In genomic region chr9:37593877-37594448, GRCh38 we compare ENCODE assay signal across 10 cellular contexts. TPM values are rescaled to one million over a fixed set of nuclear protein-coding genes. Genes with fewer than 3 reads are reported as not detected.
DNase-seq lines count a peak whose midpoint lies in the region; ATAC-seq and TF ChIP-seq lines count a peak whose summit lies in the region.
"Had no signal": no experiment of that assay in that cellular context is flagged by ENCODE, and none has a peak within 500 bp of the region (broad histone marks: within the 10 kb centered on the region; RNA-seq: fewer than 3 reads in every experiment).

No MANE protein-coding gene starts in this region.

- BruUV-seq in PC-3 (replicated peaks; lab: Mats Ljungman, UMichigan), result no TSS peak

- H2AFZ ChIP-seq in PC-3 (ENCODE audit: low read length), result peak overlapping the region; percentile 56; the same call in 1 of the 2 replicates

- H3K27me3 Mint-ChIP-seq in activated CD4-positive, alpha-beta T cell treated with anti-CD3 and anti-CD28 coated beads, Interleukin-2, amount 10 ng/mL, durations not matched to agents 7 days and 5 days, result peaks cover 17% of the 10 kb centered on the region

- peak overlapping the region; percentile 44 for H3K4me3 Mint-ChIP-seq in activated CD4-positive, alpha-beta T cell treated with anti-CD3 and anti-CD28 coated beads, Interleukin-2, amount 10 ng/mL, durations not matched to agents 7 days and 5 days

- H4K20me1 ChIP-seq in PC-3 (ENCODE audit: low read length), result peaks cover 24% of the 10 kb centered on the region

- no peak for DNase-seq in activated CD4-positive, alpha-beta T cell treated with anti-CD3 and anti-CD28 coated beads, Interleukin-2, amount 10 ng/mL, durations not matched to agents 7 days and 5 days
- DNase-seq in activated CD4-positive, alpha-beta T cell treated with anti-CD3 and anti-CD28 coated beads for 48 hours, result no peak
- DNase-seq in PC-3 (no peak), NCI-H526 treated with DMSO at 0.1 percent for 48 hours (lab: John Stamatoyannopoulos, UW) (no peak), prostate gland (ENCODE audit: low spot score) (no peak)

- peaks cover 36% of the 10 kb centered on the region for H3K79me2 ChIP-seq in PC-3 (ENCODE audit: low read length)

- H3K9me3 Mint-ChIP-seq in activated CD4-positive, alpha-beta T cell treated with anti-CD3 and anti-CD28 coated beads, Interleukin-2, amount 10 ng/mL, durations not matched to agents 7 days and 5 days, result no peaks in the 10 kb centered on the region

- CTCF ChIA-PET in activated CD4-positive, alpha-beta T cell treated with anti-CD3 and anti-CD28 coated beads, Interleukin-2, amount 10 ng/mL, durations not matched to agents 7 days and 5 days (lab: Charles Lee), result interaction anchor here (1.5 to 1.8 kb wide), 2 partner anchors 163 to 237 kb away, joined by 3 read pairs; no protein-coding TSS in a partner anchor
- CTCF ChIA-PET in PC-3 (lab: Charles Lee), result no interaction called here

- no peak for ATAC-seq in PC-3
- no peak for ATAC-seq in HG03039 (IDR thresholded peaks at IDR 0.05; ENCODE audit: unreplicated experiment)

- H3F3A ChIP-seq in PC-3 (ENCODE audit: low read length, unreplicated experiment), result no peaks in the 10 kb centered on the region

- POLR2A ChIA-PET in activated CD4-positive, alpha-beta T cell treated with anti-CD3 and anti-CD28 coated beads, Interleukin-2, amount 10 ng/mL, durations not matched to agents 7 days and 5 days (lab: Charles Lee), result no interaction called here
- POLR2A ChIA-PET in PC-3 (lab: Charles Lee; ENCODE audit: unreplicated experiment), result no interaction called here

- H3K4me2 ChIP-seq in PC-3 (ENCODE audit: low read length) (peak overlapping the region; percentile 81), skeletal muscle satellite cell (ENCODE audit: low read length) (peak overlapping the region; percentile 54)

- intact Hi-C loops in PC-3 (cut with micrococcal nuclease), result no loop called here
- intact Hi-C loops in prostate gland (cut with DNase I), result loop anchor here (10.0 kb wide), 1 partner anchor 191 kb away; the partner anchor contains the start of gene EXOSC3

- peaks cover 2% of the 10 kb centered on the region; the same call in 1 of the 2 replicates for H3K36me3 ChIP-seq in PC-3 (ENCODE audit: low read depth, low read length)
- no peaks in the 10 kb centered on the region for H3K36me3 ChIP-seq in endocrine pancreas (ENCODE audit: control insufficient read depth, insufficient read depth, low read length)
- H3K36me3 ChIP-seq in skeletal muscle satellite cell (ENCODE audit: insufficient read depth, low read length), result peaks cover 9% of the 10 kb centered on the region
- no peaks in the 10 kb centered on the region for H3K36me3 ChIP-seq in prostate gland
- H3K36me3 ChIP-seq: uterus had no signal

- peaks cover 42% of the 10 kb centered on the region for H3K4me1 Mint-ChIP-seq in activated CD4-positive, alpha-beta T cell treated with anti-CD3 and anti-CD28 coated beads, Interleukin-2, amount 10 ng/mL, durations not matched to agents 7 days and 5 days

- H3K9me2 ChIP-seq in PC-3 (replicated peaks; ENCODE audit: low read length), result no peaks in the 10 kb centered on the region

- no peak for TF ChIP-seq POLR2A in prostate gland (IDR thresholded peaks at IDR 0.05)

- H3K27ac ChIP-seq in PC-3 (ENCODE audit: low read length), result no peak overlapping the region
- H3K27ac ChIP-seq in prostate gland, result no peak overlapping the region

- H3K4me3 ChIP-seq in PC-3 (ENCODE audit: low read length) (no peak overlapping the region), endocrine pancreas (ENCODE audit: control insufficient read depth, insufficient read depth, low read length) (peak overlapping the region; percentile 35), skeletal muscle satellite cell (ENCODE audit: low read length) (no peak overlapping the region), prostate gland (no peak overlapping the region)

- 84% methylated on average over 6 of the region's 6 CpGs for WGBS in prostate gland

- no peak overlapping the region for H3K27ac Mint-ChIP-seq in activated CD4-positive, alpha-beta T cell treated with anti-CD3 and anti-CD28 coated beads, Interleukin-2, amount 10 ng/mL, durations not matched to agents 7 days and 5 days

- TF ChIP-seq CTCF in PC-3 (conservative IDR thresholded peaks at IDR 0.05; ENCODE audit: low read depth, low read length) (no peak), prostate gland (IDR thresholded peaks at IDR 0.05) (no peak)

- peaks cover 5% of the 10 kb centered on the region for H3K36me3 Mint-ChIP-seq in activated CD4-positive, alpha-beta T cell treated with anti-CD3 and anti-CD28 coated beads, Interleukin-2, amount 10 ng/mL, durations not matched to agents 7 days and 5 days (ENCODE audit: low read depth)

- H3K4me1 ChIP-seq in PC-3 (ENCODE audit: insufficient read depth, low read length) (peaks cover 19% of the 10 kb centered on the region), endocrine pancreas (ENCODE audit: control insufficient read depth, insufficient read depth, low read length) (peaks cover 6% of the 10 kb centered on the region), skeletal muscle satellite cell (ENCODE audit: control insufficient read depth, insufficient read depth, low read length) (peaks cover 21% of the 10 kb centered on the region), prostate gland (replicated peaks) (no peaks in the 10 kb centered on the region)

- H3K9ac ChIP-seq in PC-3 (ENCODE audit: low read length), result no peak overlapping the region
- H3K9ac ChIP-seq in endocrine pancreas (ENCODE audit: control insufficient read depth, insufficient read depth, low read length), result no peak overlapping the region
- no peak overlapping the region for H3K9ac ChIP-seq in skeletal muscle satellite cell (ENCODE audit: low read depth, low read length)

- no peaks in the 10 kb centered on the region for H3K27me3 ChIP-seq in PC-3 (ENCODE audit: low read length)
- no peaks in the 10 kb centered on the region for H3K27me3 ChIP-seq in endocrine pancreas (ENCODE audit: control insufficient read depth, insufficient read depth, low read length)
- H3K27me3 ChIP-seq in skeletal muscle satellite cell (ENCODE audit: control insufficient read depth, insufficient read depth, low read length), result peaks cover 13% of the 10 kb centered on the region
- H3K27me3 ChIP-seq in prostate gland (replicated peaks; ENCODE audit: insufficient read depth), result no peaks in the 10 kb centered on the region
- H3K27me3 ChIP-seq: uterus had no signal

- H3K9me3 ChIP-seq in PC-3 (ENCODE audit: low read length) (no peaks in the 10 kb centered on the region), endocrine pancreas (ENCODE audit: control insufficient read depth, low read length) (no peaks in the 10 kb centered on the region), skeletal muscle satellite cell (replicated peaks; ENCODE audit: low read length) (no peaks in the 10 kb centered on the region), prostate gland (no peaks in the 10 kb centered on the region)
- H3K9me3 ChIP-seq: uterus had no signal

RNA-seq across cellular contexts. Expression of gene TOMM5, which starts 1.6 kb away (rescaled TPM):
- 10 to 100 TPM; 81.0 to 88.7 TPM for total RNA-seq in activated CD4-positive, alpha-beta T cell treated with anti-CD3 and anti-CD28 coated beads, Interleukin-2, amount 10 ng/mL, durations not matched to agents 7 days and 5 days
- total RNA-seq in PC-3 (2014; rRNA removed) (220 and 252 TPM in 2 replicates), prostate gland (10 to 100 TPM; 81.2 to 82.8 TPM)
- 231 and 281 TPM in 2 replicates for total RNA-seq in skeletal muscle satellite cell (2012; rRNA removed)

RNA-seq across cellular contexts. Expression of gene FBXO10, which starts 17.8 kb away (rescaled TPM):
- total RNA-seq in activated CD4-positive, alpha-beta T cell treated with anti-CD3 and anti-CD28 coated beads, Interleukin-2, amount 10 ng/mL, durations not matched to agents 7 days and 5 days, result 1 to 10 TPM; 2.6 TPM
- total RNA-seq in PC-3 (2014; rRNA removed) (2.6 and 5.1 TPM in 2 replicates), prostate gland (10 to 100 TPM in 1 of 2 donors, 1 to 10 TPM in 1; 8.5 to 17.6 TPM)
- 6.1 and 11.1 TPM in 2 replicates for total RNA-seq in skeletal muscle satellite cell (2012; rRNA removed)

RNA-seq across cellular contexts. Expression of gene FRMPD1, which starts 56.8 kb away (rescaled TPM):
- not detected for total RNA-seq in activated CD4-positive, alpha-beta T cell treated with anti-CD3 and anti-CD28 coated beads, Interleukin-2, amount 10 ng/mL, durations not matched to agents 7 days and 5 days
- total RNA-seq in PC-3 (2014; rRNA removed) (not detected in 2 replicates), prostate gland (10 to 100 TPM in 1 of 2 donors, under 1 TPM in 1; 0.36 to 47.6 TPM)
- under 0.01 TPM in 1 of 2 replicates, not detected in the other for total RNA-seq in skeletal muscle satellite cell (2012; rRNA removed)
- total RNA-seq: M059J had no signal
